In genomic region chr1:200252526-200252925, GRCh38 we compare ENCODE assay signal across 18 cellular contexts.
DNase-seq lines count a peak whose midpoint lies in the region; ATAC-seq and TF ChIP-seq lines count a peak whose summit lies in the region.
"Had no signal": no experiment of that assay in that cellular context is flagged by ENCODE, and none has a peak within 500 bp of the region (broad histone marks: within the 10 kb centered on the region; RNA-seq: fewer than 3 reads in every experiment).

No MANE protein-coding gene starts in this region.

- TF ChIP-seq CTCF in HFFc6 (IDR thresholded peaks at IDR 0.05) = no peak
- TF ChIP-seq CTCF in astrocyte of the spinal cord (IDR thresholded peaks at IDR 0.05; ENCODE audit: low read depth, low read length) = no peak
- TF ChIP-seq CTCF in fibroblast of pulmonary artery (IDR thresholded peaks at IDR 0.05; ENCODE audit: low read length, missing control alignments) = no peak
- TF ChIP-seq CTCF in glutamatergic neuron (IDR thresholded peaks at IDR 0.05; ENCODE audit: partially characterized antibody, unreplicated experiment) = no peak

- H3K36me3 Mint-ChIP-seq in HFFc6 (ENCODE audit: low read depth) (no peaks in the 10 kb centered on the region), T-helper 17 cell (ENCODE audit: low read depth) (no peaks in the 10 kb centered on the region), glutamatergic neuron (ENCODE audit: unreplicated experiment) (no peaks in the 10 kb centered on the region)

- H3K4me3 ChIP-seq in astrocyte of the spinal cord (ENCODE audit: low read depth, low read length) = no peak overlapping the region
- H3K4me3 ChIP-seq in fibroblast of pulmonary artery (replicated peaks; ENCODE audit: low read depth, low read length) = no peak overlapping the region
- H3K4me3 ChIP-seq: SK-N-MC had no signal

- H3K4me1 Mint-ChIP-seq in HFFc6 (ENCODE audit: low read depth) (peaks cover 44% of the 10 kb centered on the region), T-helper 17 cell (no peaks in the 10 kb centered on the region), glutamatergic neuron (ENCODE audit: low read depth, unreplicated experiment) (peaks cover 9% of the 10 kb centered on the region)
- H3K4me1 Mint-ChIP-seq: B cell had no signal

- H3K27ac Mint-ChIP-seq in HFFc6 (peak overlapping the region; percentile 67), T-helper 17 cell (no peak overlapping the region), glutamatergic neuron (ENCODE audit: unreplicated experiment) (no peak overlapping the region)
- H3K27ac Mint-ChIP-seq: B cell had no signal

- H3K9me3 ChIP-seq in T-helper 17 cell (ENCODE audit: control insufficient read depth, low read length, poor library complexity, severe bottlenecking) = no peaks in the 10 kb centered on the region

- ATAC-seq in T-helper 17 cell (no peak), GM18517 (IDR thresholded peaks at IDR 0.05; ENCODE audit: unreplicated experiment) (no peak)

- H3K27me3 Mint-ChIP-seq in HFFc6 (ENCODE audit: insufficient read depth) = no peaks in the 10 kb centered on the region; the same call in 1 of the 2 replicates
- peaks cover 14% of the 10 kb centered on the region for H3K27me3 Mint-ChIP-seq in T-helper 17 cell
- no peaks in the 10 kb centered on the region for H3K27me3 Mint-ChIP-seq in glutamatergic neuron (ENCODE audit: unreplicated experiment)

- H3K9me3 Mint-ChIP-seq in HFFc6 (no peaks in the 10 kb centered on the region), glutamatergic neuron (ENCODE audit: unreplicated experiment) (peaks cover 3% of the 10 kb centered on the region)

- DNase-seq in HFFc6 (peak; percentile 48), astrocyte of the spinal cord (ENCODE audit: low read depth, low spot score) (peak; percentile 36), fibroblast of pulmonary artery (ENCODE audit: low read depth) (peak; percentile 30), T-helper 17 cell (no peak), cerebellum (ENCODE audit: low spot score) (no peak), glutamatergic neuron (no peak)
- DNase-seq: DMS79 treated with DMSO at 0.1 percent for 48 hours, GOT3, MM.1S, NCI-H1092 treated with DMSO at 0.1 percent for 48 hours, NCI-H2081 treated with DMSO at 0.1 percent for 48 hours, NCI-H510A treated with DMSO at 0.1 percent for 48 hours, NCI-H82, OCI-M1, SHP77 had no signal

- no peak overlapping the region for H3K4me3 Mint-ChIP-seq in HFFc6
- H3K4me3 Mint-ChIP-seq in T-helper 17 cell = no peak overlapping the region
- no peak overlapping the region for H3K4me3 Mint-ChIP-seq in glutamatergic neuron (ENCODE audit: unreplicated experiment)
- H3K4me3 Mint-ChIP-seq: B cell had no signal

- in situ Hi-C loops in astrocyte of the spinal cord (cut with HindIII; ENCODE audit: low sequenced_read_pairs) = no loop called here

Comparison
In these comparisons a context has a peak if more than half of its experiments do, and no peak if none do; other contexts are left out.
1. DNase-seq: peak in HFFc6 (single experiment), astrocyte of the spinal cord (single experiment) and fibroblast of pulmonary artery (single experiment); none in T-helper 17 cell (0 of 3), cerebellum (single experiment) and glutamatergic neuron (single experiment).